Comparison of ENCODE assay signal across 8 cellular contexts in the genomic region with DNA sequence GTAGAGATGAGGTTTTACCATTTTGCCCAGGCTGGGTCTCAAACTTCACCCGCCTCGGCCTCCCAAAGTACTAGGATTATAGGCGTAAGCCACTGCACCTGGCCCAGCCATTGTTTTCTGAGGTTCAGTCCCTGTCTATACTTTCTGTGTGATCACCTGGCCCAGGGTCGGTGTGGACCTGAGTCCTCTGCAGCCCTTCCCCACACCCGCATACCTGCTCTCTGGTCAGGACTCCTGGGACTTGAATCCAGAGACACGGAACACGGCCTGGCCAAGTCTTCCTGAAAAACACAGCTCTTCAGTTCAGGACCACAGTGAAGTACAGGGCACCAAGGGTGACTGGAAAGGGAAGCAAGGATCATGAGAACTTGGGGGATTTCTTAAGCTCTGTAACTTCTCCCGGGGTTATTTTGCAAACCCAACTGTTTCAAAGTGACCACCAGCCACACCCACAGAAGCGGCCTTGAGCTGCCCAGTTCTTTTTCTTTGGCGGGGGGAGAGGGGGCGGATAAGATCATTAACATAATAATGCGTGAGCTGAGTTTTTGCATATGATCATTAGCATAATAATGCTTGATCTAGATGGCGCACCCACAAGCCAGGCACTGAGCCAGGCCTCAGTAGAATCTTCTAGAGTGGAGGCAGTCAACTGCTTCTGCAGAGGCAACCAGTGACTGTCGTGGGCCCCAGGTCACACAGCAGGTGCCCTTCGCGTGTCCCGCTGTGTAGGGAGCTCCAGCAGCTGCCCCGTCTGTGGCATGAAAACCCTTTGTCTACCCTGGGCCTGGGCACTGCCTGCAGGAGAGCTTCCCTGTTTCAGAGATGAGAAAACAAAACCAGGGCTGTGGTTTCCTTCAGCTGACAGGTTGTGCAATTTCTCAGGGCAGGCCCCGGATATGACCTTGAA. TPM values are rescaled to one million over a fixed set of nuclear protein-coding genes. Genes with fewer than 3 reads are reported as not detected.
DNase-seq lines count a peak whose midpoint lies in the region; ATAC-seq and TF ChIP-seq lines count a peak whose summit lies in the region.

No MANE protein-coding gene starts in this region.

- no peaks in the 10 kb centered on the region for H3K9me3 ChIP-seq in upper lobe of right lung

- H3K79me2 ChIP-seq in KMS-11 (ENCODE audit: insufficient read depth, low read depth): peaks cover 32% of the 10 kb centered on the region

- ATAC-seq in GM19452 (IDR thresholded peaks at IDR 0.05; ENCODE audit: unreplicated experiment): peak; percentile 37
- peak; percentile 75 to 82 for ATAC-seq in natural killer cell treated with Interleukin-12 subunit alpha and Interleukin-12 subunit beta and Interleukin-15 and Interleukin-18, amount 100 ng/mL, for 72 hours
- ATAC-seq in upper lobe of right lung: peak; percentile 47

- no peaks in the 10 kb centered on the region for H3K27me3 Mint-ChIP-seq in activated CD4-positive, alpha-beta T cell treated with anti-CD3 and anti-CD28 coated beads, Interleukin-2, amount 10 ng/mL, durations not matched to agents 24 days and 14 days
- H3K27me3 Mint-ChIP-seq in endothelial cell (ENCODE audit: unreplicated experiment): peaks cover 18% of the 10 kb centered on the region
- H3K27me3 Mint-ChIP-seq in natural killer cell treated with Interleukin-12 subunit alpha and Interleukin-12 subunit beta and Interleukin-15 and Interleukin-18, amount 100 ng/mL, for 72 hours: no peaks in the 10 kb centered on the region

- H3K4me3 Mint-ChIP-seq in activated CD4-positive, alpha-beta T cell treated with anti-CD3 and anti-CD28 coated beads, Interleukin-2, amount 10 ng/mL, durations not matched to agents 24 days and 14 days: peak overlapping the region; percentile 75
- H3K4me3 Mint-ChIP-seq in endothelial cell (ENCODE audit: unreplicated experiment): peak overlapping the region; percentile 71
- peak overlapping the region; percentile 77 for H3K4me3 Mint-ChIP-seq in natural killer cell treated with Interleukin-12 subunit alpha and Interleukin-12 subunit beta and Interleukin-15 and Interleukin-18, amount 100 ng/mL, for 72 hours

- H3K4me2 ChIP-seq in KMS-11: peak overlapping the region; percentile 94

- TF ChIP-seq CTCF in KMS-11 (conservative IDR thresholded peaks at IDR 0.05; ENCODE audit: low read depth, low read length) (0 out of 2 replicates have a peak, but pooled peaks have one; percentile 20), endothelial cell (IDR thresholded peaks at IDR 0.05; ENCODE audit: unreplicated experiment) (no peak), upper lobe of right lung (IDR thresholded peaks at IDR 0.05) (no peak)

- H3K27me3 ChIP-seq in KMS-11 (ENCODE audit: insufficient read depth, low read depth): no peaks in the 10 kb centered on the region
- no peaks in the 10 kb centered on the region for H3K27me3 ChIP-seq in upper lobe of right lung

- peaks cover 7% of the 10 kb centered on the region; the same call in 1 of the 2 replicates for H4K20me1 ChIP-seq in KMS-11 (ENCODE audit: insufficient read depth)

- H3K27ac ChIP-seq in KMS-11 (peak overlapping the region; percentile 93), upper lobe of right lung (peak overlapping the region; percentile 82)

- H3K27ac Mint-ChIP-seq in activated CD4-positive, alpha-beta T cell treated with anti-CD3 and anti-CD28 coated beads, Interleukin-2, amount 10 ng/mL, durations not matched to agents 24 days and 14 days: peak overlapping the region; percentile 91
- peak overlapping the region; percentile 36 for H3K27ac Mint-ChIP-seq in endothelial cell (ENCODE audit: unreplicated experiment)
- peak overlapping the region; percentile 94 to 96 for H3K27ac Mint-ChIP-seq in natural killer cell treated with Interleukin-12 subunit alpha and Interleukin-12 subunit beta and Interleukin-15 and Interleukin-18, amount 100 ng/mL, for 72 hours

- intact Hi-C loops in activated CD4-positive, alpha-beta T cell treated with anti-CD3 and anti-CD28 coated beads, Interleukin-2, amount 10 ng/mL, durations not matched to agents 24 days and 14 days (cut with micrococcal nuclease): loop anchor here (2.0 to 5.0 kb wide), 2 partner anchors 112 to 129 kb away; a partner anchor contains a TSS
- intact Hi-C loops in upper lobe of right lung (cut with DNase I): no loop called here

- H3K36me3 Mint-ChIP-seq in activated CD4-positive, alpha-beta T cell treated with anti-CD3 and anti-CD28 coated beads, Interleukin-2, amount 10 ng/mL, durations not matched to agents 24 days and 14 days (ENCODE audit: low read depth): peaks cover 17% of the 10 kb centered on the region
- no peaks in the 10 kb centered on the region for H3K36me3 Mint-ChIP-seq in endothelial cell (ENCODE audit: low read depth, unreplicated experiment)
- H3K36me3 Mint-ChIP-seq in natural killer cell treated with Interleukin-12 subunit alpha and Interleukin-12 subunit beta and Interleukin-15 and Interleukin-18, amount 100 ng/mL, for 72 hours: no peaks in the 10 kb centered on the region

- H3K4me1 ChIP-seq in KMS-11 (ENCODE audit: low read depth, poor library complexity, severe bottlenecking) (peaks cover 70% of the 10 kb centered on the region), upper lobe of right lung (peaks cover 72% of the 10 kb centered on the region)

- peaks cover 57% of the 10 kb centered on the region for H3K4me1 Mint-ChIP-seq in activated CD4-positive, alpha-beta T cell treated with anti-CD3 and anti-CD28 coated beads, Interleukin-2, amount 10 ng/mL, durations not matched to agents 24 days and 14 days
- H3K4me1 Mint-ChIP-seq in endothelial cell (ENCODE audit: unreplicated experiment): peaks cover 35% of the 10 kb centered on the region
- peaks cover 53 to 59% of the 10 kb centered on the region in 2 donors for H3K4me1 Mint-ChIP-seq in natural killer cell treated with Interleukin-12 subunit alpha and Interleukin-12 subunit beta and Interleukin-15 and Interleukin-18, amount 100 ng/mL, for 72 hours (ENCODE audit: low read depth in 2 of 2)

- DNase-seq in CMK (ENCODE audit: low read depth): peak; percentile 34
- DNase-seq in activated CD4-positive, alpha-beta T cell treated with anti-CD3 and anti-CD28 coated beads, Interleukin-2, amount 10 ng/mL, durations not matched to agents 24 days and 14 days: peak; percentile 91
- no peak for DNase-seq in endothelial cell (ENCODE audit: low spot score)
- peak; percentile 86 for DNase-seq in natural killer cell treated with Interleukin-12 subunit alpha and Interleukin-12 subunit beta and Interleukin-15 and Interleukin-18, amount 100 ng/mL, for 72 hours (ENCODE audit: low spot score)
- peak; percentile 79 for DNase-seq in upper lobe of right lung
- DNase-seq in COR-L47 (lab: John Stamatoyannopoulos, UW): no peak

- H2AFZ ChIP-seq in KMS-11 (ENCODE audit: low read depth): no peak overlapping the region

- H3K9me3 Mint-ChIP-seq in activated CD4-positive, alpha-beta T cell treated with anti-CD3 and anti-CD28 coated beads, Interleukin-2, amount 10 ng/mL, durations not matched to agents 24 days and 14 days: no peaks in the 10 kb centered on the region
- no peaks in the 10 kb centered on the region for H3K9me3 Mint-ChIP-seq in endothelial cell (ENCODE audit: unreplicated experiment)
- H3K9me3 Mint-ChIP-seq in natural killer cell treated with Interleukin-12 subunit alpha and Interleukin-12 subunit beta and Interleukin-15 and Interleukin-18, amount 100 ng/mL, for 72 hours: no peaks in the 10 kb centered on the region

- peak overlapping the region; percentile 8 for H3K4me3 ChIP-seq in KMS-11 (IDR thresholded peaks at IDR 0.05; ENCODE audit: insufficient read depth, low read depth, low read length)
- H3K4me3 ChIP-seq in upper lobe of right lung: peak overlapping the region; percentile 86

- H3K9ac ChIP-seq in KMS-11: peak overlapping the region; percentile 80

- H3K36me3 ChIP-seq in KMS-11 (ENCODE audit: insufficient read depth) (no peaks in the 10 kb centered on the region; the same call in 1 of the 2 replicates), upper lobe of right lung (peaks cover 2% of the 10 kb centered on the region)

RNA-seq across cellular contexts. Expression of a gene that starts 1.7 kb away (rescaled TPM):
- 91.3 and 94.5 TPM in 2 replicates for total RNA-seq in activated CD4-positive, alpha-beta T cell treated with anti-CD3 and anti-CD28 coated beads, Interleukin-2, amount 10 ng/mL, durations not matched to agents 24 days and 14 days
- 85.4 TPM for total RNA-seq in endothelial cell (ENCODE audit: unreplicated experiment)
- total RNA-seq in natural killer cell treated with Interleukin-12 subunit alpha and Interleukin-12 subunit beta and Interleukin-15 and Interleukin-18, amount 100 ng/mL, for 72 hours: 100 to 1,000 TPM in 1 of 2 donors, 10 to 100 TPM in 1; 89.1 to 145 TPM
- total RNA-seq in upper lobe of right lung: 99.2 TPM

RNA-seq across cellular contexts. Expression of a gene that starts 55.8 kb away (rescaled TPM):
- 68.3 and 70.4 TPM in 2 replicates for total RNA-seq in activated CD4-positive, alpha-beta T cell treated with anti-CD3 and anti-CD28 coated beads, Interleukin-2, amount 10 ng/mL, durations not matched to agents 24 days and 14 days
- total RNA-seq in endothelial cell (ENCODE audit: unreplicated experiment): 109 TPM
- total RNA-seq in natural killer cell treated with Interleukin-12 subunit alpha and Interleukin-12 subunit beta and Interleukin-15 and Interleukin-18, amount 100 ng/mL, for 72 hours: 100 to 1,000 TPM in 1 of 2 donors, 10 to 100 TPM in 1; 75.9 to 129 TPM
- total RNA-seq in upper lobe of right lung: 51.7 TPM

Comparison
In these comparisons a context has a peak if more than half of its experiments do, and no peak if none do; other contexts are left out.
1. DNase-seq: peak in CMK (single experiment), activated CD4-positive, alpha-beta T cell treated with anti-CD3 and anti-CD28 coated beads, Interleukin-2, amount 10 ng/mL, durations not matched to agents 24 days and 14 days (single experiment), natural killer cell treated with Interleukin-12 subunit alpha and Interleukin-12 subunit beta and Interleukin-15 and Interleukin-18, amount 100 ng/mL, for 72 hours (single experiment) and upper lobe of right lung (single experiment); none in endothelial cell (single experiment) and COR-L47 (single experiment).
2. H3K27ac Mint-ChIP-seq: peak in every context shown above with its lines; median percentile 95 in natural killer cell treated with Interleukin-12 subunit alpha and Interleukin-12 subunit beta and Interleukin-15 and Interleukin-18, amount 100 ng/mL, for 72 hours; 91 in activated CD4-positive, alpha-beta T cell treated with anti-CD3 and anti-CD28 coated beads, Interleukin-2, amount 10 ng/mL, durations not matched to agents 24 days and 14 days; 36 in endothelial cell.
3. Peak in every context shown above with its lines, with median percentiles within 50 percentile points of each other: ATAC-seq and H3K4me3 Mint-ChIP-seq.